ENCODE assay signal across 28 cellular contexts in genomic region chr5:155368490-155368889, GRCh38.
"Had no signal": no experiment of that assay in that cellular context is flagged by ENCODE, and none has a peak within 500 bp of the region (broad histone marks: within the 10 kb centered on the region; RNA-seq: fewer than 3 reads in every experiment).

No MANE protein-coding gene starts in this region.

- H3K9me3 ChIP-seq: esophagus squamous epithelium had no signal

- H3K27ac ChIP-seq: brain microvascular endothelial cell, esophagus squamous epithelium, WERI-Rb-1 had no signal

- H3K4me3 ChIP-seq: esophagus squamous epithelium had no signal

- DNase-seq: activated B cell treated with CpG ODN at 0.5 μM for 24 hours; activated CD4-positive, alpha-beta T cell treated with anti-CD3 and anti-CD28 coated beads for 48 hours; activated CD4-positive, alpha-beta T cell treated with anti-CD3 and anti-CD28 coated beads, Interleukin-2, amount 50 U/mL, for 1 hour; activated CD4-positive, alpha-beta T cell treated with anti-CD3 and anti-CD28 coated beads, Interleukin-2, amount 50 U/mL, for 48 hours; activated CD8-positive, alpha-beta memory T cell treated with anti-CD3 and anti-CD28 coated beads for 24 hours; activated CD8-positive, alpha-beta T cell treated with anti-CD3 and anti-CD28 coated beads for 36 hours; activated effector memory CD4-positive, alpha-beta T cell treated with Interleukin-2 at 50 U/mL for 16 hours; activated gamma-delta T cell treated with Interleukin-2 at 50 U/mL for 16 hours; activated naive CD4-positive, alpha-beta T cell treated with anti-CD3 and anti-CD28 coated beads, Interleukin-2, amount 50 U/mL, for 16 hours; activated naive CD4-positive, alpha-beta T cell treated with Interleukin-2 at 50 U/mL for 16 hours; activated T-cell treated with anti-CD3 and anti-CD28 coated beads, Interleukin-2, amount 50 U/mL, for 4 hours; amniotic stem cell; anterior cingulate cortex; brain microvascular endothelial cell; caudate nucleus; cortex of kidney; dermis blood vessel endothelial cell; effector CD4-positive, alpha-beta T cell; effector memory CD8-positive, alpha-beta T cell; erythroblast; esophagus squamous epithelium; head of caudate nucleus; T-helper 1 cell; T-helper 17 cell; T1000; WERI-Rb-1 had no signal

- ATAC-seq: activated CD4-positive, CD25-positive, alpha-beta regulatory T cell treated with anti-CD3 and anti-CD28 coated beads, Interleukin-2, amount 50 U/mL, for 24 hours; activated CD8-positive, alpha-beta T cell treated with anti-CD3 and anti-CD28 coated beads for 36 hours; activated T-cell treated with anti-CD3 and anti-CD28 coated beads, Interleukin-2, amount 50 U/mL, for 4 hours; activated T-helper 17 cell treated with anti-CD3 and anti-CD28 coated beads, Interleukin-2, amount 50 U/mL, for 72 hours; effector memory CD8-positive, alpha-beta T cell; T-helper 17 cell had no signal

- H3K36me3 ChIP-seq: brain microvascular endothelial cell, esophagus squamous epithelium, WERI-Rb-1 had no signal

- H3K27me3 ChIP-seq: brain microvascular endothelial cell, esophagus squamous epithelium had no signal
